1 cellular context compared by ENCODE assay signal in genomic region chr1:28735961-28736449, GRCh38.
TF ChIP-seq lines count a peak whose summit lies in the region.

No MANE protein-coding gene starts in this region.

TF ChIP-seq in GM12878, 131 proteins besides CTCF, POLR2A, EP300 and RAD21 (continued from another document):
- TF ChIP-seq ZBTB40 (IDR thresholded peaks at IDR 0.05; ENCODE audit: borderline replicate concordance): 0 out of 2 replicates have a peak, but pooled peaks have one; percentile 2
- TF ChIP-seq MTA3 (IDR thresholded peaks at IDR 0.05; ENCODE audit: borderline replicate concordance, low read length): peak; percentile 51; the same call in 1 of the 2 replicates
- TF ChIP-seq EGR1 (IDR thresholded peaks at IDR 0.05; ENCODE audit: borderline replicate concordance in 1 of 2, low read depth in 2 of 2, low read length in 2 of 2): peak in 1 of 2 experiments; percentile 89; a peak in 2 of 3 replicates
- TF ChIP-seq TARDBP (IDR thresholded peaks at IDR 0.05; ENCODE audit: borderline replicate concordance): no peak
